In genomic region chr7:36440880-36441279, GRCh38 we compare ENCODE assay signal across 1 cellular context.
TF ChIP-seq lines count a peak whose summit lies in the region.

No MANE protein-coding gene starts in this region.

TF ChIP-seq in GM23338, 12 proteins besides CTCF, POLR2A, EP300 and RAD21 (continued from another document):
- no peak for TF ChIP-seq ZNF462 (CRISPR knock-in tag; IDR thresholded peaks at IDR 0.05)
